In the genomic region with DNA sequence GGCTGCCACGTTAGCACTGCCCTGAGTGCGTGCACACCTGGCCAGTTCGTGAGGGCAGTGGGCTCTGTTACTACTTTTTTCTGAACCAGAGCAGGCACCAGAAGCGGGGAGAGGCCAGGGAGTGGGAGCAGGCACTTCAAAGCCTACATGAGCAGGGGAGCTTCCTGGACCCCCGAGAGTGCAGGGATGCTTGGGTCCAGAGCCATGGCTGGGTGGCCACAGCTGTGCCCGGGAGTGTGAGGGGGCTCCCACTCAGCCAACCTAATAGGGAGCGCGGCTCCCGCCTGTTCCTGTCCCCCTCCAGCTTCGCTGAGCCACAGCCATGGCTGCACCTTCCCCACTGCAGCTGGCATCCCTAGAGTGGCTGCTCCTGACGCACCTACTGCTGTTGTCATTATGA, we compare ENCODE assay signal across 36 cellular contexts.
"Had no signal": no experiment of that assay in that cellular context is flagged by ENCODE, and none has a peak within 500 bp of the region (broad histone marks: within the 10 kb centered on the region; RNA-seq: fewer than 3 reads in every experiment).

No MANE protein-coding gene starts in this region.

- H3K27me3 Mint-ChIP-seq: activated B cell treated with CpG ODN at 0.5 μM for 24 hours; activated CD4-positive, alpha-beta memory T cell treated with anti-CD3 and anti-CD28 coated beads for 36 hours; activated CD8-positive, alpha-beta memory T cell treated with anti-CD3 and anti-CD28 coated beads, Interleukin-2, amount 10 ng/mL, durations not matched to agents 7 days and 5 days; activated naive CD4-positive, alpha-beta T cell treated with anti-CD3 and anti-CD28 coated beads, Interleukin-2, amount 50 U/mL, for 24 hours; activated naive CD8-positive, alpha-beta T cell treated with anti-CD3 and anti-CD28 coated beads for 36 hours; activated naive CD8-positive, alpha-beta T cell treated with anti-CD3 and anti-CD28 coated beads, Interleukin-2, amount 50 U/mL, for 24 hours; dendritic cell treated with granulocyte-macrophage colony-stimulating factor and Interleukin-4, amounts not matched to agents 40 ng/mL and 50 ng/mL, for 4 days; T-helper 17 cell had no signal

- H3K4me3 Mint-ChIP-seq: activated B cell treated with CpG ODN at 0.5 μM for 24 hours; activated CD4-positive, alpha-beta memory T cell treated with anti-CD3 and anti-CD28 coated beads for 36 hours; activated CD8-positive, alpha-beta memory T cell treated with anti-CD3 and anti-CD28 coated beads, Interleukin-2, amount 10 ng/mL, durations not matched to agents 7 days and 5 days; activated CD8-positive, alpha-beta T cell treated with anti-CD3 and anti-CD28 coated beads, Interleukin-2, amount 10 ng/mL, durations not matched to agents 7 days and 5 days; activated naive CD4-positive, alpha-beta T cell treated with anti-CD3 and anti-CD28 coated beads for 36 hours; activated naive CD4-positive, alpha-beta T cell treated with anti-CD3 and anti-CD28 coated beads, Interleukin-2, amount 50 U/mL, for 24 hours; activated naive CD8-positive, alpha-beta T cell treated with anti-CD3 and anti-CD28 coated beads for 36 hours; activated naive CD8-positive, alpha-beta T cell treated with anti-CD3 and anti-CD28 coated beads, Interleukin-2, amount 50 U/mL, for 24 hours; activated T-helper 1 cell treated with anti-CD3 and anti-CD28 coated beads, Interleukin-12 subunit alpha, Interleukin-12 subunit beta, Interleukin-2, Interleukin-4 antibody, amounts not matched to agents 30 ng/mL and 10 ng/mL and 1 ng/mL, durations not matched to agents 14 hours and 24 hours and 36 hours; dendritic cell treated with granulocyte-macrophage colony-stimulating factor and Interleukin-4, amounts not matched to agents 40 ng/mL and 50 ng/mL, for 4 days; endodermal cell; T-helper 17 cell; T-helper 2 cell treated with Interferon-gamma antibody and Interleukin-4, amounts not matched to agents 5 μg/mL and 100 μg/mL, for 36 hours had no signal

- H3K36me3 ChIP-seq: adrenal gland, WERI-Rb-1 had no signal

- H3K36me3 Mint-ChIP-seq: activated CD4-positive, alpha-beta memory T cell treated with anti-CD3 and anti-CD28 coated beads for 36 hours; activated CD8-positive, alpha-beta memory T cell treated with anti-CD3 and anti-CD28 coated beads, Interleukin-2, amount 10 ng/mL, durations not matched to agents 7 days and 5 days; activated naive CD4-positive, alpha-beta T cell treated with anti-CD3 and anti-CD28 coated beads, Interleukin-2, amount 50 U/mL, for 24 hours; activated naive CD8-positive, alpha-beta T cell treated with anti-CD3 and anti-CD28 coated beads for 36 hours had no signal

- H3K9me3 ChIP-seq: adrenal gland, body of pancreas had no signal

- H3K27ac Mint-ChIP-seq: activated B cell treated with CpG ODN at 0.5 μM for 24 hours; activated CD4-positive, alpha-beta memory T cell treated with anti-CD3 and anti-CD28 coated beads for 36 hours; activated CD8-positive, alpha-beta memory T cell treated with anti-CD3 and anti-CD28 coated beads, Interleukin-2, amount 10 ng/mL, durations not matched to agents 7 days and 5 days; activated CD8-positive, alpha-beta T cell treated with anti-CD3 and anti-CD28 coated beads, Interleukin-2, amount 10 ng/mL, durations not matched to agents 7 days and 5 days; activated naive CD4-positive, alpha-beta T cell treated with anti-CD3 and anti-CD28 coated beads for 36 hours; activated naive CD4-positive, alpha-beta T cell treated with anti-CD3 and anti-CD28 coated beads, Interleukin-2, amount 50 U/mL, for 24 hours; activated naive CD8-positive, alpha-beta T cell treated with anti-CD3 and anti-CD28 coated beads for 36 hours; activated naive CD8-positive, alpha-beta T cell treated with anti-CD3 and anti-CD28 coated beads, Interleukin-2, amount 50 U/mL, for 24 hours; activated T-helper 1 cell treated with anti-CD3 and anti-CD28 coated beads, Interleukin-12 subunit alpha, Interleukin-12 subunit beta, Interleukin-2, Interleukin-4 antibody, amounts not matched to agents 30 ng/mL and 10 ng/mL and 1 ng/mL, durations not matched to agents 14 hours and 24 hours and 36 hours; activated T-helper 2 cell treated with anti-CD3 and anti-CD28 coated beads, Interferon-gamma antibody, Interleukin-2, Interleukin-4, amounts not matched to agents 10 μg/mL and 5 μg/mL and 100 μg/mL, durations not matched to agents 14 hours and 24 hours and 36 hours; dendritic cell treated with granulocyte-macrophage colony-stimulating factor and Interleukin-4, amounts not matched to agents 40 ng/mL and 50 ng/mL, for 4 days; endodermal cell; T-helper 17 cell; T-helper 2 cell treated with Interferon-gamma antibody and Interleukin-4, amounts not matched to agents 5 μg/mL and 100 μg/mL, for 36 hours had no signal

- H3K9me3 Mint-ChIP-seq: dendritic cell treated with granulocyte-macrophage colony-stimulating factor and Interleukin-4, amounts not matched to agents 40 ng/mL and 50 ng/mL, for 4 days; endodermal cell had no signal

- ATAC-seq: activated CD4-positive, CD25-positive, alpha-beta regulatory T cell treated with anti-CD3 and anti-CD28 coated beads, Interleukin-2, amount 50 U/mL, for 24 hours; activated CD8-positive, alpha-beta memory T cell treated with anti-CD3 and anti-CD28 coated beads, Interleukin-2, amount 10 ng/mL, durations not matched to agents 7 days and 5 days; activated CD8-positive, alpha-beta T cell treated with anti-CD3 and anti-CD28 coated beads, Interleukin-2, amount 10 ng/mL, durations not matched to agents 7 days and 5 days; activated naive CD8-positive, alpha-beta T cell treated with anti-CD3 and anti-CD28 coated beads, Interleukin-2, amount 50 U/mL, for 24 hours; body of pancreas; esophagus mucosa; T-helper 17 cell had no signal

- FAIRE-seq: frontal cortex had no signal

- H3K4me1 ChIP-seq: adrenal gland, body of pancreas had no signal

- H3K4me3 ChIP-seq: adrenal gland, body of pancreas, coronary artery, dorsolateral prefrontal cortex had no signal

- H3K27me3 ChIP-seq: adrenal gland, body of pancreas, dorsolateral prefrontal cortex had no signal

- DNase-seq: activated B cell treated with CpG ODN at 0.5 μM for 24 hours; activated CD4-positive, alpha-beta memory T cell treated with anti-CD3 and anti-CD28 coated beads for 36 hours; activated CD4-positive, alpha-beta T cell treated with anti-CD3 and anti-CD28 coated beads for 48 hours; activated CD4-positive, alpha-beta T cell treated with anti-CD3 and anti-CD28 coated beads, Interleukin-2, amount 50 U/mL, for 1 hour; activated CD8-positive, alpha-beta memory T cell treated with anti-CD3 and anti-CD28 coated beads, Interleukin-2, amount 10 ng/mL, durations not matched to agents 7 days and 5 days; activated CD8-positive, alpha-beta memory T cell treated with anti-CD3 and anti-CD28 coated beads, Interleukin-2, amount 50 U/mL, for 4 hours; activated CD8-positive, alpha-beta T cell treated with anti-CD3 and anti-CD28 coated beads, Interleukin-2, amount 10 ng/mL, durations not matched to agents 7 days and 5 days; activated effector memory CD4-positive, alpha-beta T cell treated with anti-CD3 and anti-CD28 coated beads, Interleukin-2, amount 50 U/mL, for 16 hours; activated naive CD4-positive, alpha-beta T cell treated with anti-CD3 and anti-CD28 coated beads for 36 hours; activated naive CD8-positive, alpha-beta T cell treated with anti-CD3 and anti-CD28 coated beads for 36 hours; activated naive CD8-positive, alpha-beta T cell treated with anti-CD3 and anti-CD28 coated beads, Interleukin-2, amount 50 U/mL, for 24 hours; activated T-cell treated with anti-CD3 and anti-CD28 coated beads, Interleukin-2, amount 50 U/mL, for 1 hour; activated T-cell treated with anti-CD3 and anti-CD28 coated beads, Interleukin-2, amount 50 U/mL, for 48 hours; adrenal gland; amygdala; body of pancreas; central memory CD4-positive, alpha-beta T cell; cerebellar nuclear complex; dorsolateral prefrontal cortex; effector memory CD4-positive, alpha-beta T cell; endodermal cell; foreskin fibroblast; glutamatergic neuron; T-helper 1 cell; T-helper 17 cell; T1000; WERI-Rb-1 had no signal

- H3K4me1 Mint-ChIP-seq: activated B cell treated with CpG ODN at 0.5 μM for 24 hours; activated CD8-positive, alpha-beta memory T cell treated with anti-CD3 and anti-CD28 coated beads, Interleukin-2, amount 10 ng/mL, durations not matched to agents 7 days and 5 days; activated naive CD4-positive, alpha-beta T cell treated with anti-CD3 and anti-CD28 coated beads, Interleukin-2, amount 50 U/mL, for 24 hours; activated naive CD8-positive, alpha-beta T cell treated with anti-CD3 and anti-CD28 coated beads for 36 hours; activated naive CD8-positive, alpha-beta T cell treated with anti-CD3 and anti-CD28 coated beads, Interleukin-2, amount 50 U/mL, for 24 hours; endodermal cell; T-helper 17 cell had no signal

- H3K27ac ChIP-seq: adrenal gland, body of pancreas, coronary artery, dorsolateral prefrontal cortex, WERI-Rb-1 had no signal
